In the genomic region with DNA sequence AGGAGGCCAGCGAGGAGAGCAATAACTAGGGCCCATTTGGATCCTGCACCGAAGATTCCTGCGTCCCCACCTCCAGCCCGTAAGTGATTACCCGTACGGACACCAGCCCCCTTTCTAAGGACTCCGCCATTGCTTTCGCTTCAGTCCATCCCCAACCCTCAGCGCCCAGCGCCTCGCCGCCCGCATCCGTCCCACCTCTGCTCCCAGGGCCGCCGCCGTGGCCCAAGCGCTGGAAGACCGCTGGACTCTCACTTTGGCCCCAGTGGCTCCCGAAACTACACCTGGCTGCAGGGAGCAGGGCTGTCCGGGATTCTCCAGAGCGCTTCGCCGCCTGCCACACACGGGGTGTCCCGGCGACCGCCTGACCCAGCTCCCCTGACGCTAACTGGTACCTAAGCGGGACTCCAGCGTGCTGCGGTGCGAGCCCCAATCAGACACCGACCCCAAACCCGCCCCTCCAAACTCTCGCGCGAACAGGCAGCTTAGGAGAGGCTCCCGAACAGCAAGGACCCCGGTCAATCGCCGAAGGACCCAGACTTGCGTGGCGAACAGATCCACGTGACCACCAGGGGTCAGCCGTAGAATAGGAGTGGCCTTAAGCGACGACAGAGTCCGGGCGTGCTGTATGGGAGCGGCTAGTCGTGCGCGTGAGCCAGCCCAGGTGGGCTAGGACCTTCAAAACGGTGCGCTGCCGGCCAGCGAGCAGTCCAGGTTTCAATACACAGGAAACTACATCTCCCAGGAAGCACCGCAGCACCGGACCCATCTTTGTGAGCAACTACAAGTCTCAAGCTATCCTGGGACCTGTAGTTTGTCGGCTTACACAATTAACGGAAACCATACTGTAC, we compare ENCODE assay signal across 1 cellular context.
TF ChIP-seq lines count a peak whose summit lies in the region.

Gene CNPY2, minus strand, starts transcription at position 363 of the 848 bp plus-strand sequence. CDS start 771 bp downstream, outside the sequence.

TF ChIP-seq in HepG2, 621 proteins besides CTCF, POLR2A, EP300 and RAD21 (continued from another document and continues in another):
- TF ChIP-seq ZNF3 (CRISPR knock-in tag; IDR thresholded peaks at IDR 0.05) (no peak), IRF9 (CRISPR knock-in tag; IDR thresholded peaks at IDR 0.05; ENCODE audit: borderline replicate concordance) (peak; percentile 77), SRSF1 (optimal IDR thresholded peaks at IDR 0.05; ENCODE audit: low read depth, low read length) (peak; percentile 13), ZHX2 (IDR thresholded peaks at IDR 0.05; ENCODE audit: low read depth) (no peak), ZHX2 (CRISPR knock-in tag; IDR thresholded peaks at IDR 0.05; ENCODE audit: borderline replicate concordance) (no peak), ZNF569 (CRISPR knock-in tag; IDR thresholded peaks at IDR 0.05; ENCODE audit: borderline replicate concordance) (no peak), ZNF34 (CRISPR knock-in tag; IDR thresholded peaks at IDR 0.05; ENCODE audit: borderline replicate concordance) (peak; percentile 36; the same call in 1 of the 2 replicates), ZNF292 (CRISPR knock-in tag; IDR thresholded peaks at IDR 0.05; ENCODE audit: borderline replicate concordance, low read depth) (no peak; the same call in none of the 2 replicates), MED13 (CRISPR knock-in tag; IDR thresholded peaks at IDR 0.05) (peak; percentile 60; the same call in 1 of the 2 replicates), ZNF550 (CRISPR knock-in tag; IDR thresholded peaks at IDR 0.05; ENCODE audit: borderline replicate concordance) (no peak), SP4 (CRISPR knock-in tag; IDR thresholded peaks at IDR 0.05) (peak; percentile 66; the same call in 1 of the 2 replicates), HDAC2 (CRISPR knock-in tag; IDR thresholded peaks at IDR 0.05) (peak; percentile 67), LCORL (IDR thresholded peaks at IDR 0.05) (no peak), LCORL (CRISPR knock-in tag; IDR thresholded peaks at IDR 0.05) (peak; percentile 91; the same call in 1 of the 2 replicates), ZNF724P (CRISPR knock-in tag; IDR thresholded peaks at IDR 0.05; ENCODE audit: borderline replicate concordance) (peak; percentile 57; the same call in 1 of the 2 replicates), ZBTB7A (CRISPR knock-in tag; IDR thresholded peaks at IDR 0.05) (peak; percentile 93), RFXAP (CRISPR knock-in tag; IDR thresholded peaks at IDR 0.05; ENCODE audit: borderline replicate concordance) (peak; percentile 89), HMG20A (CRISPR knock-in tag; IDR thresholded peaks at IDR 0.05; ENCODE audit: borderline replicate concordance) (no peak), ZBTB7B (CRISPR knock-in tag; IDR thresholded peaks at IDR 0.05) (peak; percentile 95), ZBTB25 (CRISPR knock-in tag; IDR thresholded peaks at IDR 0.05) (no peak), MAF1 (CRISPR knock-in tag; IDR thresholded peaks at IDR 0.05; ENCODE audit: borderline replicate concordance) (peak; percentile 51; the same call in 1 of the 2 replicates), E2F2 (CRISPR knock-in tag; IDR thresholded peaks at IDR 0.05; ENCODE audit: borderline replicate concordance) (peak; percentile 63), ZFP90 (CRISPR knock-in tag; IDR thresholded peaks at IDR 0.05; ENCODE audit: borderline replicate concordance) (peak; percentile 78), BCL6 (CRISPR knock-in tag; IDR thresholded peaks at IDR 0.05) (no peak), RELA (CRISPR knock-in tag; IDR thresholded peaks at IDR 0.05) (no peak), RBM39 (IDR thresholded peaks at IDR 0.05; ENCODE audit: low read depth, low read length, poor library complexity, severe bottlenecking) (peak; percentile 39), FOSL2 (CRISPR knock-in tag; IDR thresholded peaks at IDR 0.05) (peak; percentile 20; the same call in 1 of the 2 replicates), MXI1 (IDR thresholded peaks at IDR 0.05; ENCODE audit: borderline replicate concordance, low read depth, low read length) (peak; percentile 91)
- TF ChIP-seq, protein P1, sequence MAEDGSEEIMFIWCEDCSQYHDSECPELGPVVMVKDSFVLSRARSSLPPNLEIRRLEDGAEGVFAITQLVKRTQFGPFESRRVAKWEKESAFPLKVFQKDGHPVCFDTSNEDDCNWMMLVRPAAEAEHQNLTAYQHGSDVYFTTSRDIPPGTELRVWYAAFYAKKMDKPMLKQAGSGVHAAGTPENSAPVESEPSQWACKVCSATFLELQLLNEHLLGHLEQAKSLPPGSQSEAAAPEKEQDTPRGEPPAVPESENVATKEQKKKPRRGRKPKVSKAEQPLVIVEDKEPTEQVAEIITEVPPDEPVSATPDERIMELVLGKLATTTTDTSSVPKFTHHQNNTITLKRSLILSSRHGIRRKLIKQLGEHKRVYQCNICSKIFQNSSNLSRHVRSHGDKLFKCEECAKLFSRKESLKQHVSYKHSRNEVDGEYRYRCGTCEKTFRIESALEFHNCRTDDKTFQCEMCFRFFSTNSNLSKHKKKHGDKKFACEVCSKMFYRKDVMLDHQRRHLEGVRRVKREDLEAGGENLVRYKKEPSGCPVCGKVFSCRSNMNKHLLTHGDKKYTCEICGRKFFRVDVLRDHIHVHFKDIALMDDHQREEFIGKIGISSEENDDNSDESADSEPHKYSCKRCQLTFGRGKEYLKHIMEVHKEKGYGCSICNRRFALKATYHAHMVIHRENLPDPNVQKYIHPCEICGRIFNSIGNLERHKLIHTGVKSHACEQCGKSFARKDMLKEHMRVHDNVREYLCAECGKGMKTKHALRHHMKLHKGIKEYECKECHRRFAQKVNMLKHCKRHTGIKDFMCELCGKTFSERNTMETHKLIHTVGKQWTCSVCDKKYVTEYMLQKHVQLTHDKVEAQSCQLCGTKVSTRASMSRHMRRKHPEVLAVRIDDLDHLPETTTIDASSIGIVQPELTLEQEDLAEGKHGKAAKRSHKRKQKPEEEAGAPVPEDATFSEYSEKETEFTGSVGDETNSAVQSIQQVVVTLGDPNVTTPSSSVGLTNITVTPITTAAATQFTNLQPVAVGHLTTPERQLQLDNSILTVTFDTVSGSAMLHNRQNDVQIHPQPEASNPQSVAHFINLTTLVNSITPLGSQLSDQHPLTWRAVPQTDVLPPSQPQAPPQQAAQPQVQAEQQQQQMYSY (CRISPR knock-in tag; IDR thresholded peaks at IDR 0.05) = peak; percentile 73
- TF ChIP-seq, protein P2, sequence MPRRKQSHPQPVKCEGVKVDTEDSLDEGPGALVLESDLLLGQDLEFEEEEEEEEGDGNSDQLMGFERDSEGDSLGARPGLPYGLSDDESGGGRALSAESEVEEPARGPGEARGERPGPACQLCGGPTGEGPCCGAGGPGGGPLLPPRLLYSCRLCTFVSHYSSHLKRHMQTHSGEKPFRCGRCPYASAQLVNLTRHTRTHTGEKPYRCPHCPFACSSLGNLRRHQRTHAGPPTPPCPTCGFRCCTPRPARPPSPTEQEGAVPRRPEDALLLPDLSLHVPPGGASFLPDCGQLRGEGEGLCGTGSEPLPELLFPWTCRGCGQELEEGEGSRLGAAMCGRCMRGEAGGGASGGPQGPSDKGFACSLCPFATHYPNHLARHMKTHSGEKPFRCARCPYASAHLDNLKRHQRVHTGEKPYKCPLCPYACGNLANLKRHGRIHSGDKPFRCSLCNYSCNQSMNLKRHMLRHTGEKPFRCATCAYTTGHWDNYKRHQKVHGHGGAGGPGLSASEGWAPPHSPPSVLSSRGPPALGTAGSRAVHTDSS (CRISPR knock-in tag; conservative IDR thresholded peaks at IDR 0.05) = 0 out of 2 replicates have a peak, but pooled peaks have one; percentile 19
- TF ChIP-seq, protein P3, sequence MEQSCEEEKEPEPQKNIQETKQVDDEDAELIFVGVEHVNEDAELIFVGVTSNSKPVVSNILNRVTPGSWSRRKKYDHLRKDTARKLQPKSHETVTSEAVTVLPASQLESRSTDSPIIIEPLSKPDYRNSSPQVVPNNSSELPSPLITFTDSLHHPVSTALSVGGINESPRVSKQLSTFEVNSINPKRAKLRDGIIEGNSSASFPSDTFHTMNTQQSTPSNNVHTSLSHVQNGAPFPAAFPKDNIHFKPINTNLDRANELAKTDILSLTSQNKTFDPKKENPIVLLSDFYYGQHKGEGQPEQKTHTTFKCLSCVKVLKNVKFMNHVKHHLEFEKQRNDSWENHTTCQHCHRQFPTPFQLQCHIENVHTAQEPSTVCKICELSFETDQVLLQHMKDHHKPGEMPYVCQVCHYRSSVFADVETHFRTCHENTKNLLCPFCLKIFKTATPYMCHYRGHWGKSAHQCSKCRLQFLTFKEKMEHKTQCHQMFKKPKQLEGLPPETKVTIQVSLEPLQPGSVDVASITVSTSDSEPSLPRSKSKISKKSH (CRISPR knock-in tag; IDR thresholded peaks at IDR 0.05; ENCODE audit: borderline replicate concordance) = no peak
- TF ChIP-seq, protein P4, sequence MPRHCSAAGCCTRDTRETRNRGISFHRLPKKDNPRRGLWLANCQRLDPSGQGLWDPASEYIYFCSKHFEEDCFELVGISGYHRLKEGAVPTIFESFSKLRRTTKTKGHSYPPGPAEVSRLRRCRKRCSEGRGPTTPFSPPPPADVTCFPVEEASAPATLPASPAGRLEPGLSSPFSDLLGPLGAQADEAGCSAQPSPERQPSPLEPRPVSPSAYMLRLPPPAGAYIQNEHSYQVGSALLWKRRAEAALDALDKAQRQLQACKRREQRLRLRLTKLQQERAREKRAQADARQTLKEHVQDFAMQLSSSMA (CRISPR knock-in tag; IDR thresholded peaks at IDR 0.05) = peak; percentile 92
- TF ChIP-seq, protein P5, sequence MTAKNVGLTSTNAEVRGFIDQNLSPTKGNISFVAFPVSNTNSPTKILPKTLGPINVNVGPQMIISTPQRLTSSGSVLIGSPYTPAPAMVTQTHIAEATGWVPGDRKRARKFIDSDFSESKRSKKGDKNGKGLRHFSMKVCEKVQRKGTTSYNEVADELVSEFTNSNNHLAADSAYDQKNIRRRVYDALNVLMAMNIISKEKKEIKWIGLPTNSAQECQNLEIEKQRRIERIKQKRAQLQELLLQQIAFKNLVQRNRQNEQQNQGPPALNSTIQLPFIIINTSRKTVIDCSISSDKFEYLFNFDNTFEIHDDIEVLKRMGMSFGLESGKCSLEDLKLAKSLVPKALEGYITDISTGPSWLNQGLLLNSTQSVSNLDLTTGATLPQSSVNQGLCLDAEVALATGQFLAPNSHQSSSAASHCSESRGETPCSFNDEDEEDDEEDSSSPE (CRISPR knock-in tag; IDR thresholded peaks at IDR 0.05) = peak; percentile 70
